ENCODE assay signal across 8 cellular contexts in genomic region chr6:3990692-3991491, GRCh38.
A peak's percentile ranks its signal among the peaks of the same experiment; 100 is the strongest.
DNase-seq lines count a peak whose midpoint lies in the region; ATAC-seq and TF ChIP-seq lines count a peak whose summit lies in the region.

No MANE protein-coding gene starts in this region.

- no peaks in the 10 kb centered on the region for H3K27me3 ChIP-seq in CD8-positive, alpha-beta T cell (ENCODE audit: insufficient read depth, low read length)
- no peaks in the 10 kb centered on the region for H3K27me3 ChIP-seq in psoas muscle (ENCODE audit: insufficient read depth in 3 of 3, low read length in 2 of 3)

- CTCF ChIA-PET in CD8-positive, alpha-beta T cell (lab: Charles Lee): interaction anchor here (0.7 to 2.5 kb wide), 15 partner anchors 8 to 249 kb away, joined by 3 to 20 read pairs (median 4); no protein-coding TSS in a partner anchor

- POLR2A ChIA-PET in CD8-positive, alpha-beta T cell (lab: Charles Lee): no interaction called here

- peak; percentile 98 for ATAC-seq in CD8-positive, alpha-beta T cell
- peak; percentile 77 for ATAC-seq in GM21723 (IDR thresholded peaks at IDR 0.05; ENCODE audit: unreplicated experiment)
- peak; percentile 96 for ATAC-seq in left cardiac atrium
- ATAC-seq in psoas muscle: peak; percentile 92 to 98 (median 95)

- no peak overlapping the region for H3K27ac Mint-ChIP-seq in CD8-positive, alpha-beta T cell

- H3K36me3 Mint-ChIP-seq in CD8-positive, alpha-beta T cell: peaks cover 13% of the 10 kb centered on the region

- no peaks in the 10 kb centered on the region for H3K36me3 ChIP-seq in CD8-positive, alpha-beta T cell (ENCODE audit: insufficient read depth, low read length)
- no peaks in the 10 kb centered on the region for H3K36me3 ChIP-seq in psoas muscle (ENCODE audit: insufficient read depth in 1 of 2, low read depth in 1 of 2)

- no peaks in the 10 kb centered on the region for H3K9me3 Mint-ChIP-seq in CD8-positive, alpha-beta T cell

- 11 to 23% (median 14%) methylated on average over 21 of the region's 21 CpGs for WGBS in psoas muscle, 3 donors

- no peaks in the 10 kb centered on the region for H3K4me1 ChIP-seq in CD8-positive, alpha-beta T cell (ENCODE audit: insufficient read depth, low read length)
- peaks cover 17% of the 10 kb centered on the region for H3K4me1 ChIP-seq in psoas muscle

- intact Hi-C loops in CD8-positive, alpha-beta T cell (cut with DNase I, micrococcal nuclease): loop anchor here (1.0 to 2.0 kb wide), 2 partner anchors 28 to 249 kb away; no protein-coding TSS in a partner anchor
- intact Hi-C loops in left cardiac atrium (cut with DNase I): loop anchor here (5.0 to 10.0 kb wide), 3 partner anchors 56 to 249 kb away; partner anchors contain the start of gene FAM50B (in 1 of the 2)
- intact Hi-C loops in psoas muscle (cut with DNase I): loop anchor here (5.0 to 10.0 kb wide), 5 partner anchors 44 to 716 kb away; partner anchors contain the start of gene FAM50B (in 1 of the 2)

- peak; percentile 42 to 75 (median 65) for DNase-seq in CD8-positive, alpha-beta T cell
- DNase-seq in NB4 (ENCODE audit: low read depth) (peak; percentile 82), SW480 (ENCODE audit: low spot score) (peak; percentile 60), amniotic epithelial cell (ENCODE audit: low read depth) (peak; percentile 92), left cardiac atrium (peak; percentile 93), psoas muscle (peak; percentile 85 to 91), ureter (ENCODE audit: low spot score) (peak; percentile 92)

- TF ChIP-seq POLR2A in NB4 (IDR thresholded peaks at IDR 0.05; ENCODE audit: extremely low read depth, insufficient read length): no peak

- TF ChIP-seq CTCF in CD8-positive, alpha-beta T cell (IDR thresholded peaks at IDR 0.05): peak; percentile 73
- TF ChIP-seq CTCF in NB4 (IDR thresholded peaks at IDR 0.05; ENCODE audit: low read depth, low read length) (peak; percentile 93), psoas muscle (IDR thresholded peaks at IDR 0.05) (peak; percentile 72)

- no peak overlapping the region for H3K4me3 Mint-ChIP-seq in CD8-positive, alpha-beta T cell

- H3K27me3 Mint-ChIP-seq in CD8-positive, alpha-beta T cell (ENCODE audit: low read depth): no peaks in the 10 kb centered on the region

- H3K4me1 Mint-ChIP-seq in CD8-positive, alpha-beta T cell (ENCODE audit: low read depth): peaks cover 18% of the 10 kb centered on the region

- no peak overlapping the region for H3K4me3 ChIP-seq in CD8-positive, alpha-beta T cell (ENCODE audit: low read depth, low read length)
- H3K4me3 ChIP-seq in NB4 (ENCODE audit: low read depth, low read length) (no peak overlapping the region), psoas muscle (peak overlapping the region; percentile 63)

- H3K9me3 ChIP-seq in CD8-positive, alpha-beta T cell (ENCODE audit: low read length): no peaks in the 10 kb centered on the region
- no peaks in the 10 kb centered on the region for H3K9me3 ChIP-seq in psoas muscle

- H3K27ac ChIP-seq in CD8-positive, alpha-beta T cell (ENCODE audit: low read depth, low read length): no peak overlapping the region
- peak overlapping the region; percentile 53 for H3K27ac ChIP-seq in psoas muscle
